ENCODE assay signal across 8 cellular contexts in genomic region chr19:44025217-44025936, GRCh38. TPM values are rescaled to one million over a fixed set of nuclear protein-coding genes. Genes with fewer than 3 reads are reported as not detected.
DNase-seq lines count a peak whose midpoint lies in the region; ATAC-seq and TF ChIP-seq lines count a peak whose summit lies in the region.

Gene ZNF222, plus strand, starts transcription at chr19:44025379. Its CDS starts 58 bp downstream, at chr19:44025437.

- H3K9me2 ChIP-seq in SK-N-SH: no peaks in the 10 kb centered on the region

- no peak for TF ChIP-seq EP300 in SK-N-SH (IDR thresholded peaks at IDR 0.05; ENCODE audit: borderline replicate concordance in 1 of 2, low read depth in 1 of 2, low read length in 1 of 2)

- H3K27ac ChIP-seq in DND-41 (ENCODE audit: low read length): peak within 1 kb of the TSS; percentile 73
- peak within 1 kb of the TSS; percentile 58 to 79 for H3K27ac ChIP-seq in SK-N-SH (ENCODE audit: low read depth in 2 of 2, low read length in 1 of 2)
- peak within 1 kb of the TSS; percentile 58 for H3K27ac ChIP-seq in osteoblast (ENCODE audit: low read depth, low read length)
- H3K27ac ChIP-seq in testis: peak within 1 kb of the TSS in 1 of 2 donors; percentile 69

- peaks cover 38% of the 10 kb centered on the region for H3K36me3 ChIP-seq in DND-41 (ENCODE audit: insufficient read depth, low read length)
- H3K36me3 ChIP-seq in MG63: peaks cover 30% of the 10 kb centered on the region
- H3K36me3 ChIP-seq in SK-N-SH (replicated peaks in 1 of 2; ENCODE audit: control insufficient read depth in 1 of 2, insufficient read depth in 2 of 2, low read length in 1 of 2): peaks cover 36% of the 10 kb centered on the region in 2 experiments
- peaks cover 30% of the 10 kb centered on the region for H3K36me3 ChIP-seq in osteoblast (ENCODE audit: insufficient read depth, low read length)
- H3K36me3 ChIP-seq in testis (ENCODE audit: low read depth, missing control alignments): no peaks in the 10 kb centered on the region

- no peak for TF ChIP-seq POLR2A in testis (IDR thresholded peaks at IDR 0.05)

- TF ChIP-seq CTCF in DND-41 (IDR thresholded peaks at IDR 0.05; ENCODE audit: borderline replicate concordance, extremely low read depth, low read length, poor library complexity, severe bottlenecking) (no peak), SK-N-SH (IDR thresholded peaks at IDR 0.05) (no peak), glutamatergic neuron (IDR thresholded peaks at IDR 0.05; ENCODE audit: partially characterized antibody, unreplicated experiment) (no peak), osteoblast (IDR thresholded peaks at IDR 0.05; ENCODE audit: extremely low read depth, low read depth, low read length) (no peak), testis (IDR thresholded peaks at IDR 0.05) (no peak)

- peak; percentile 87 for DNase-seq in DND-41
- peak; percentile 88 for DNase-seq in MG63
- DNase-seq in SK-N-SH: peak; percentile 75
- peak; percentile 75 for DNase-seq in glutamatergic neuron
- DNase-seq in osteoblast (ENCODE audit: insufficient read length, low spot score, missing footprints): peak; percentile 92
- DNase-seq in testis: peak; percentile 95

- H3K4me2 ChIP-seq in DND-41 (ENCODE audit: insufficient read depth, low read length) (peak within 1 kb of the TSS; percentile 84), SK-N-SH (peak within 1 kb of the TSS; percentile 85), osteoblast (ENCODE audit: insufficient read depth, low read length) (peak within 1 kb of the TSS; percentile 93)

- H3K4me1 ChIP-seq in DND-41 (ENCODE audit: insufficient read depth, low read length) (peaks cover 23% of the 10 kb centered on the region), SK-N-SH (ENCODE audit: control insufficient read depth in 1 of 2, insufficient read depth in 2 of 2, low read depth in 1 of 2, low read length in 1 of 2) (peaks cover 0 to 9% of the 10 kb centered on the region in 2 experiments; a peak in 2 of 4 replicates), osteoblast (ENCODE audit: insufficient read depth, low read length) (peaks cover 5% of the 10 kb centered on the region), testis (peaks cover 8% of the 10 kb centered on the region)

- no peaks in the 10 kb centered on the region for H3F3A ChIP-seq in SK-N-SH (replicated peaks; ENCODE audit: insufficient read depth)

- H3K27ac Mint-ChIP-seq in activated naive CD8-positive, alpha-beta T cell: peak within 1 kb of the TSS; percentile 80
- H3K27ac Mint-ChIP-seq in glutamatergic neuron (ENCODE audit: unreplicated experiment): peak within 1 kb of the TSS; percentile 96

- peaks cover 51% of the 10 kb centered on the region for H3K36me3 Mint-ChIP-seq in activated naive CD8-positive, alpha-beta T cell
- peaks cover 24% of the 10 kb centered on the region for H3K36me3 Mint-ChIP-seq in glutamatergic neuron (ENCODE audit: unreplicated experiment)

- H3K4me1 Mint-ChIP-seq in activated naive CD8-positive, alpha-beta T cell (ENCODE audit: low read depth): peaks cover 19% of the 10 kb centered on the region
- peaks cover 3% of the 10 kb centered on the region for H3K4me1 Mint-ChIP-seq in glutamatergic neuron (ENCODE audit: low read depth, unreplicated experiment)

- H3K4me3 ChIP-seq in DND-41 (ENCODE audit: low read depth in 1 of 2, low read length in 2 of 2): peak within 1 kb of the TSS; percentile 52 to 77; a peak in 3 of 4 replicates
- H3K4me3 ChIP-seq in MG63: peak within 1 kb of the TSS; percentile 74
- H3K4me3 ChIP-seq in SK-N-SH (ENCODE audit: low read depth in 2 of 2, low read length in 1 of 2): peak within 1 kb of the TSS; percentile 97 to 98
- H3K4me3 ChIP-seq in osteoblast (ENCODE audit: insufficient read depth, low read length): peak within 1 kb of the TSS; percentile 93
- H3K4me3 ChIP-seq in testis: peak within 1 kb of the TSS; percentile 72 to 74

- no peaks in the 10 kb centered on the region for H3K27me3 Mint-ChIP-seq in activated naive CD8-positive, alpha-beta T cell
- no peaks in the 10 kb centered on the region for H3K27me3 Mint-ChIP-seq in glutamatergic neuron (ENCODE audit: unreplicated experiment)

- peaks cover 6% of the 10 kb centered on the region for H3K9me3 ChIP-seq in DND-41 (ENCODE audit: insufficient read depth, low read length, severe bottlenecking)
- H3K9me3 ChIP-seq in MG63: peaks cover 25% of the 10 kb centered on the region
- 0 out of 2 replicates have a peak, but pooled peaks cover 8% of the 10 kb centered on the region for H3K9me3 ChIP-seq in SK-N-SH
- no peaks in the 10 kb centered on the region for H3K9me3 ChIP-seq in osteoblast (ENCODE audit: low read depth, low read length)
- no peaks in the 10 kb centered on the region for H3K9me3 ChIP-seq in testis

- ATAC-seq in DND-41 (ENCODE audit: insufficient read depth, low read depth) (peak; percentile 100), GM21825 (IDR thresholded peaks at IDR 0.05; ENCODE audit: unreplicated experiment) (peak; percentile 92)

- H4K20me1 ChIP-seq in DND-41 (ENCODE audit: insufficient read depth, low read length): no peaks in the 10 kb centered on the region
- H4K20me1 ChIP-seq in SK-N-SH (ENCODE audit: insufficient read depth): no peaks in the 10 kb centered on the region
- H4K20me1 ChIP-seq in osteoblast (ENCODE audit: insufficient read depth, low read length): no peaks in the 10 kb centered on the region

- H3K79me2 ChIP-seq in DND-41 (ENCODE audit: insufficient read depth, low read length) (peaks cover 19% of the 10 kb centered on the region), SK-N-SH (ENCODE audit: insufficient read depth) (peaks cover 10% of the 10 kb centered on the region), osteoblast (ENCODE audit: insufficient read depth, low read length) (peaks cover 13% of the 10 kb centered on the region)

- H3K27me3 ChIP-seq in DND-41 (ENCODE audit: insufficient read depth, low read length, poor library complexity) (no peaks in the 10 kb centered on the region), MG63 (no peaks in the 10 kb centered on the region), SK-N-SH (ENCODE audit: insufficient read depth) (no peaks in the 10 kb centered on the region), osteoblast (ENCODE audit: insufficient read depth, low read length) (no peaks in the 10 kb centered on the region), testis (no peaks in the 10 kb centered on the region)

- POLR2A ChIA-PET in SK-N-SH (lab: Yijun Ruan, JAX): interaction anchor here (0.9 to 1.2 kb wide), 3 partner anchors 26 to 475 kb away, joined by 3 to 4 read pairs (median 4); partner anchors contain the start of genes ZNF180 and ZNF223

- no peak for TF ChIP-seq RAD21 in SK-N-SH (IDR thresholded peaks at IDR 0.05; ENCODE audit: low read length)

- peak within 1 kb of the TSS; percentile 66 for H3K9ac ChIP-seq in DND-41 (ENCODE audit: low read depth, low read length)
- H3K9ac ChIP-seq in SK-N-SH: peak within 1 kb of the TSS; percentile 86

- peak within 1 kb of the TSS; percentile 97 for H2AFZ ChIP-seq in DND-41 (ENCODE audit: low read depth, low read length)
- peak within 1 kb of the TSS; percentile 99 for H2AFZ ChIP-seq in SK-N-SH (ENCODE audit: low read depth)
- peak within 1 kb of the TSS; percentile 97 for H2AFZ ChIP-seq in osteoblast (ENCODE audit: low read length)

- peak within 1 kb of the TSS; percentile 98 for H3K4me3 Mint-ChIP-seq in activated naive CD8-positive, alpha-beta T cell
- peak within 1 kb of the TSS; percentile 98 for H3K4me3 Mint-ChIP-seq in glutamatergic neuron (ENCODE audit: unreplicated experiment)

- CTCF ChIA-PET in SK-N-SH (lab: Yijun Ruan, JAX): interaction anchor here (1.6 kb wide), 1 partner anchor 15 kb away, joined by 5 read pairs; no protein-coding TSS in a partner anchor

- H3K9me3 Mint-ChIP-seq in activated naive CD8-positive, alpha-beta T cell (ENCODE audit: low read depth): peaks cover 32% of the 10 kb centered on the region
- peaks cover 3% of the 10 kb centered on the region for H3K9me3 Mint-ChIP-seq in glutamatergic neuron (ENCODE audit: unreplicated experiment)

- intact Hi-C loops in testis (cut with DNase I; ENCODE audit: low total_unique reads): no loop called here

- 2% methylated on average over 31 of the region's 37 CpGs for WGBS in SK-N-SH (ENCODE audit: low lambda C conversion rate)
- WGBS in testis, 2 donors: 2% methylated on average over 37 of the region's 37 CpGs

TF ChIP-seq in SK-N-SH, 30 proteins besides CTCF, POLR2A, EP300 and RAD21 (continues in another document):
- TF ChIP-seq CHD2 (IDR thresholded peaks at IDR 0.05; ENCODE audit: low read length, partially characterized antibody) (peak; percentile 50), MXI1 (IDR thresholded peaks at IDR 0.05; ENCODE audit: low read depth, low read length) (peak; percentile 42; the same call in 1 of the 2 replicates), RXRA (IDR thresholded peaks at IDR 0.05; ENCODE audit: borderline replicate concordance, low read depth) (no peak), NRF1 (IDR thresholded peaks at IDR 0.05; ENCODE audit: low read depth, low read length) (no peak), TEAD4 (IDR thresholded peaks at IDR 0.05; ENCODE audit: borderline replicate concordance, insufficient read depth) (no peak), EZH2phosphoT487 (IDR thresholded peaks at IDR 0.05; ENCODE audit: borderline replicate concordance, low read depth) (no peak), FOXJ3 (CRISPR knock-in tag; IDR thresholded peaks at IDR 0.05) (no peak), YY1 (IDR thresholded peaks at IDR 0.05; ENCODE audit: low read depth) (no peak), NFIC (IDR thresholded peaks at IDR 0.05; ENCODE audit: borderline replicate concordance) (no peak), RFX5 (IDR thresholded peaks at IDR 0.05; ENCODE audit: low read length) (no peak), POLR2AphosphoS5 (IDR thresholded peaks at IDR 0.05; ENCODE audit: low read depth, low read length) (peak; percentile 84), TCF12 (IDR thresholded peaks at IDR 0.05) (no peak), RCOR1 (IDR thresholded peaks at IDR 0.05; ENCODE audit: low read length) (no peak)
- TF ChIP-seq, protein P1, sequence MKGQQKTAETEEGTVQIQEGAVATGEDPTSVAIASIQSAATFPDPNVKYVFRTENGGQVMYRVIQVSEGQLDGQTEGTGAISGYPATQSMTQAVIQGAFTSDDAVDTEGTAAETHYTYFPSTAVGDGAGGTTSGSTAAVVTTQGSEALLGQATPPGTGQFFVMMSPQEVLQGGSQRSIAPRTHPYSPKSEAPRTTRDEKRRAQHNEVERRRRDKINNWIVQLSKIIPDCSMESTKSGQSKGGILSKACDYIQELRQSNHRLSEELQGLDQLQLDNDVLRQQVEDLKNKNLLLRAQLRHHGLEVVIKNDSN (IDR thresholded peaks at IDR 0.05; ENCODE audit: borderline replicate concordance, low read depth): no peak

RNA-seq across cellular contexts. Expression of gene ZNF222, which starts in this region (rescaled TPM):
- 2.2 and 9.1 TPM in 2 replicates for total RNA-seq in MG63 (2014; rRNA removed; shearing (Covaris generic); ENCODE audit: low replicate concordance)
- 3.7 and 6.7 TPM in 2 replicates for polyA plus RNA-seq in SK-N-SH (2012; rRNA removed)
- polyA plus RNA-seq in SK-N-SH (2012; cell fraction: cytosol; rRNA removed): 5.7 TPM in 2 replicates
- polyA plus RNA-seq in SK-N-SH (2012; cell fraction: nucleus; rRNA removed): 4.0 and 5.9 TPM in 2 replicates
- total RNA-seq in glutamatergic neuron (ENCODE audit: unreplicated experiment): 12.2 TPM
- 6.8 and 7.6 TPM in 2 replicates for total RNA-seq in osteoblast
- 1 to 10 TPM; 4.2 to 6.5 TPM for total RNA-seq in testis
- 15.4 TPM for polyA plus RNA-seq in testis (ENCODE audit: insufficient read depth, low read depth, low replicate concordance)
